Comparison of ENCODE assay signal across 8 cellular contexts in genomic region chr3:125140817-125141595, GRCh38.
A peak's percentile ranks its signal among the peaks of the same experiment; 100 is the strongest.
DNase-seq lines count a peak whose midpoint lies in the region; ATAC-seq and TF ChIP-seq lines count a peak whose summit lies in the region.

No MANE protein-coding gene starts in this region.

- peaks cover 24% of the 10 kb centered on the region for H3K4me1 ChIP-seq in CD8-positive, alpha-beta T cell (ENCODE audit: insufficient read depth, low read length)

- H3K4me3 ChIP-seq in CD8-positive, alpha-beta T cell (ENCODE audit: low read depth, low read length) = peak overlapping the region; percentile 59

- H3K36me3 Mint-ChIP-seq in CD8-positive, alpha-beta T cell = no peaks in the 10 kb centered on the region
- H3K36me3 Mint-ChIP-seq in T-cell (no peaks in the 10 kb centered on the region), memory B cell (no peaks in the 10 kb centered on the region)

- no peaks in the 10 kb centered on the region for H3K9me3 ChIP-seq in CD8-positive, alpha-beta T cell (ENCODE audit: low read length)

- H3K36me3 ChIP-seq in CD8-positive, alpha-beta T cell (ENCODE audit: insufficient read depth, low read length) = no peaks in the 10 kb centered on the region

- peaks cover 43% of the 10 kb centered on the region for H3K4me1 Mint-ChIP-seq in CD8-positive, alpha-beta T cell (ENCODE audit: low read depth)
- H3K4me1 Mint-ChIP-seq in T-cell (peaks cover 44 to 48% (median 45%) of the 10 kb centered on the region in 3 donors), memory B cell (peaks cover 42% of the 10 kb centered on the region)

- no peaks in the 10 kb centered on the region for H3K9me3 Mint-ChIP-seq in CD8-positive, alpha-beta T cell
- no peaks in the 10 kb centered on the region for H3K9me3 Mint-ChIP-seq in T-cell
- peaks cover 2% of the 10 kb centered on the region for H3K9me3 Mint-ChIP-seq in memory B cell

- H3K27me3 Mint-ChIP-seq in CD8-positive, alpha-beta T cell (ENCODE audit: low read depth) = no peaks in the 10 kb centered on the region
- no peaks in the 10 kb centered on the region for H3K27me3 Mint-ChIP-seq in T-cell
- no peaks in the 10 kb centered on the region for H3K27me3 Mint-ChIP-seq in memory B cell

- H3K4me3 Mint-ChIP-seq in CD8-positive, alpha-beta T cell = peak overlapping the region; percentile 75
- H3K4me3 Mint-ChIP-seq in T-cell = peak overlapping the region; percentile 74 to 80 (median 77)
- H3K4me3 Mint-ChIP-seq in memory B cell = peak overlapping the region; percentile 84

- no peak for TF ChIP-seq CTCF in CD8-positive, alpha-beta T cell (IDR thresholded peaks at IDR 0.05)

- POLR2A ChIA-PET in CD8-positive, alpha-beta T cell (lab: Charles Lee) = interaction anchor here (1.0 kb wide), 1 partner anchor 179 kb away, joined by 3 read pairs; no protein-coding TSS in a partner anchor
- POLR2A ChIA-PET in T-cell (lab: Charles Lee) = interaction anchor here in 1 of 2 donors (0.6 kb wide), 2 partner anchors 20 to 108 kb away, joined by 3 to 4 read pairs; no protein-coding TSS in a partner anchor

- H3K27ac ChIP-seq in CD8-positive, alpha-beta T cell (ENCODE audit: low read depth, low read length) = peak overlapping the region; percentile 12

- no peak for DNase-seq in CD8-positive, alpha-beta T cell
- DNase-seq in T-cell (no peak), memory B cell (ENCODE audit: low spot score in 2 of 2) (no peak), NCI-H69 (lab: John Stamatoyannopoulos, UW) (no peak), NCI-H2227 treated with DMSO at 0.1 percent for 48 hours (lab: John Stamatoyannopoulos, UW) (no peak)
- DNase-seq in activated CD4-positive, CD25-positive, alpha-beta regulatory T cell (lab: John Stamatoyannopoulos, UW) = no peak

- peak overlapping the region; percentile 87 for H3K27ac Mint-ChIP-seq in CD8-positive, alpha-beta T cell
- H3K27ac Mint-ChIP-seq in T-cell = peak overlapping the region; percentile 70 to 89
- peak overlapping the region; percentile 6 for H3K27ac Mint-ChIP-seq in memory B cell

- no peak for ATAC-seq in CD8-positive, alpha-beta T cell
- ATAC-seq in GM21717 (IDR thresholded peaks at IDR 0.05; ENCODE audit: unreplicated experiment) = peak; percentile 14
- no peak for ATAC-seq in T-cell (replicated peaks in 1 of 4)
- no peak for ATAC-seq in memory B cell (ENCODE audit: low read depth)
- ATAC-seq in HG03432 (IDR thresholded peaks at IDR 0.05; ENCODE audit: unreplicated experiment) = no peak

- intact Hi-C loops in CD8-positive, alpha-beta T cell (cut with DNase I, micrococcal nuclease) = loop anchor here (1.0 to 5.0 kb wide), 4 partner anchors 87 to 144 kb away; no protein-coding TSS in a partner anchor

- CTCF ChIA-PET in CD8-positive, alpha-beta T cell (lab: Charles Lee) = interaction anchor here (0.8 to 2.2 kb wide), 4 partner anchors 10 to 146 kb away, joined by 3 to 6 read pairs (median 4); no protein-coding TSS in a partner anchor
- CTCF ChIA-PET in T-cell (lab: Charles Lee) = interaction anchor here (0.6 to 1.1 kb wide), 4 partner anchors 15 to 222 kb away, joined by 3 read pairs; no protein-coding TSS in a partner anchor

- no peaks in the 10 kb centered on the region for H3K27me3 ChIP-seq in CD8-positive, alpha-beta T cell (ENCODE audit: insufficient read depth, low read length)

Comparison
In these comparisons a context has a peak if more than half of its experiments do, and no peak if none do; other contexts are left out.
1. H3K27ac Mint-ChIP-seq: peak in every context shown above with its lines; median percentile 87 in CD8-positive, alpha-beta T cell; 80 in T-cell; 6 in memory B cell.